In genomic region chr18:58856881-58857280, GRCh38 we compare ENCODE assay signal across 14 cellular contexts. TPM values are rescaled to one million over a fixed set of nuclear protein-coding genes. Genes with fewer than 3 reads are reported as not detected.
DNase-seq lines count a peak whose midpoint lies in the region; ATAC-seq and TF ChIP-seq lines count a peak whose summit lies in the region.
"Had no signal": no experiment of that assay in that cellular context is flagged by ENCODE, and none has a peak within 500 bp of the region (broad histone marks: within the 10 kb centered on the region; RNA-seq: fewer than 3 reads in every experiment).

No MANE protein-coding gene starts in this region.

- H3K4me1 ChIP-seq in RWPE2 (ENCODE audit: insufficient read depth, poor library complexity, severe bottlenecking), result peaks cover 12% of the 10 kb centered on the region

- no peak overlapping the region for H3K4me3 Mint-ChIP-seq in activated CD8-positive, alpha-beta memory T cell treated with anti-CD3 and anti-CD28 coated beads, Interleukin-2, amount 10 ng/mL, durations not matched to agents 7 days and 5 days

- no peaks in the 10 kb centered on the region for H3K36me3 ChIP-seq in RWPE2 (ENCODE audit: low read depth)
- H3K36me3 ChIP-seq: ascending aorta, HAP-1, stomach had no signal

- H3K4me3 ChIP-seq in RWPE2 (ENCODE audit: severe bottlenecking), result no peak overlapping the region
- no peak overlapping the region for H3K4me3 ChIP-seq in fibroblast of villous mesenchyme (ENCODE audit: low read depth, low read length)
- H3K4me3 ChIP-seq: ascending aorta, HAP-1, stomach had no signal

- H3K27me3 ChIP-seq in RWPE2 (ENCODE audit: insufficient read depth, poor library complexity, severe bottlenecking), result no peaks in the 10 kb centered on the region
- H3K27me3 ChIP-seq: ascending aorta, stomach had no signal

- no peak for ATAC-seq in RWPE2 (ENCODE audit: low read depth)
- ATAC-seq in activated CD8-positive, alpha-beta memory T cell treated with anti-CD3 and anti-CD28 coated beads, Interleukin-2, amount 10 ng/mL, durations not matched to agents 7 days and 5 days, result no peak
- no peak for ATAC-seq in GM21737 (IDR thresholded peaks at IDR 0.05; ENCODE audit: unreplicated experiment)

- peak overlapping the region; percentile 51 for H3K27ac ChIP-seq in RWPE2 (ENCODE audit: poor library complexity, severe bottlenecking)
- H3K27ac ChIP-seq: HL-60, stomach, VCaP had no signal

- H3K27me3 Mint-ChIP-seq in activated CD8-positive, alpha-beta memory T cell treated with anti-CD3 and anti-CD28 coated beads, Interleukin-2, amount 10 ng/mL, durations not matched to agents 7 days and 5 days, result peaks cover 31% of the 10 kb centered on the region

- no peaks in the 10 kb centered on the region for H3K36me3 Mint-ChIP-seq in activated CD8-positive, alpha-beta memory T cell treated with anti-CD3 and anti-CD28 coated beads, Interleukin-2, amount 10 ng/mL, durations not matched to agents 7 days and 5 days

- TF ChIP-seq CTCF in RWPE2 (IDR thresholded peaks at IDR 0.05; ENCODE audit: poor library complexity, severe bottlenecking) (no peak), fibroblast of villous mesenchyme (IDR thresholded peaks at IDR 0.05; ENCODE audit: insufficient read depth, low read depth, low read length) (no peak)

- no peak overlapping the region for H3K27ac Mint-ChIP-seq in activated CD8-positive, alpha-beta memory T cell treated with anti-CD3 and anti-CD28 coated beads, Interleukin-2, amount 10 ng/mL, durations not matched to agents 7 days and 5 days

- peak; percentile 66 for DNase-seq in AG08396 (ENCODE audit: low spot score)
- peak; percentile 9 for DNase-seq in LoVo (ENCODE audit: low spot score)
- no peak for DNase-seq in RWPE2 (ENCODE audit: low spot score)
- peak; percentile 64 for DNase-seq in fibroblast of villous mesenchyme (ENCODE audit: low read depth)
- no peak for DNase-seq in activated CD8-positive, alpha-beta memory T cell treated with anti-CD3 and anti-CD28 coated beads, Interleukin-2, amount 10 ng/mL, durations not matched to agents 7 days and 5 days
- DNase-seq in DMS153 (lab: John Stamatoyannopoulos, UW), result no peak
- no peak for DNase-seq in D341Med (ENCODE audit: low spot score)
- DNase-seq: islet precursor cell, stomach had no signal

- H3K9me3 ChIP-seq in RWPE2 (ENCODE audit: severe bottlenecking), result no peaks in the 10 kb centered on the region
- H3K9me3 ChIP-seq: ascending aorta, HAP-1, stomach had no signal

- H3K9me3 Mint-ChIP-seq in activated CD8-positive, alpha-beta memory T cell treated with anti-CD3 and anti-CD28 coated beads, Interleukin-2, amount 10 ng/mL, durations not matched to agents 7 days and 5 days (ENCODE audit: low read depth), result no peaks in the 10 kb centered on the region

- H3K4me1 Mint-ChIP-seq in activated CD8-positive, alpha-beta memory T cell treated with anti-CD3 and anti-CD28 coated beads, Interleukin-2, amount 10 ng/mL, durations not matched to agents 7 days and 5 days, result no peaks in the 10 kb centered on the region

- CTCF ChIA-PET in activated CD8-positive, alpha-beta memory T cell treated with anti-CD3 and anti-CD28 coated beads, Interleukin-2, amount 10 ng/mL, durations not matched to agents 7 days and 5 days (lab: Charles Lee), result no interaction called here

RNA-seq across cellular contexts. Expression of gene ZNF532, which starts 7.8 kb away (rescaled TPM):
- 45.1 and 45.8 TPM in 2 replicates for total RNA-seq in fibroblast of villous mesenchyme
- total RNA-seq in activated CD8-positive, alpha-beta memory T cell treated with anti-CD3 and anti-CD28 coated beads, Interleukin-2, amount 10 ng/mL, durations not matched to agents 7 days and 5 days, result 1 to 10 TPM; 2.4 to 3.5 TPM

Comparison
In these comparisons a context has a peak if more than half of its experiments do, and no peak if none do; other contexts are left out.
1. DNase-seq: peak in AG08396 (single experiment), LoVo (single experiment) and fibroblast of villous mesenchyme (single experiment); none in RWPE2 (single experiment), activated CD8-positive, alpha-beta memory T cell treated with anti-CD3 and anti-CD28 coated beads, Interleukin-2, amount 10 ng/mL, durations not matched to agents 7 days and 5 days (single experiment), DMS153 (single experiment) and D341Med (single experiment).
2. RNA of gene ZNF532, which starts 7.8 kb away (total RNA-seq): 45.1 to 45.8 TPM in fibroblast of villous mesenchyme; 2.4 to 3.5 TPM in activated CD8-positive, alpha-beta memory T cell treated with anti-CD3 and anti-CD28 coated beads, Interleukin-2, amount 10 ng/mL, durations not matched to agents 7 days and 5 days; every median in the first group is over 10 times any median in the second.